Comparison of ENCODE assay signal across 28 cellular contexts in the genomic region with DNA sequence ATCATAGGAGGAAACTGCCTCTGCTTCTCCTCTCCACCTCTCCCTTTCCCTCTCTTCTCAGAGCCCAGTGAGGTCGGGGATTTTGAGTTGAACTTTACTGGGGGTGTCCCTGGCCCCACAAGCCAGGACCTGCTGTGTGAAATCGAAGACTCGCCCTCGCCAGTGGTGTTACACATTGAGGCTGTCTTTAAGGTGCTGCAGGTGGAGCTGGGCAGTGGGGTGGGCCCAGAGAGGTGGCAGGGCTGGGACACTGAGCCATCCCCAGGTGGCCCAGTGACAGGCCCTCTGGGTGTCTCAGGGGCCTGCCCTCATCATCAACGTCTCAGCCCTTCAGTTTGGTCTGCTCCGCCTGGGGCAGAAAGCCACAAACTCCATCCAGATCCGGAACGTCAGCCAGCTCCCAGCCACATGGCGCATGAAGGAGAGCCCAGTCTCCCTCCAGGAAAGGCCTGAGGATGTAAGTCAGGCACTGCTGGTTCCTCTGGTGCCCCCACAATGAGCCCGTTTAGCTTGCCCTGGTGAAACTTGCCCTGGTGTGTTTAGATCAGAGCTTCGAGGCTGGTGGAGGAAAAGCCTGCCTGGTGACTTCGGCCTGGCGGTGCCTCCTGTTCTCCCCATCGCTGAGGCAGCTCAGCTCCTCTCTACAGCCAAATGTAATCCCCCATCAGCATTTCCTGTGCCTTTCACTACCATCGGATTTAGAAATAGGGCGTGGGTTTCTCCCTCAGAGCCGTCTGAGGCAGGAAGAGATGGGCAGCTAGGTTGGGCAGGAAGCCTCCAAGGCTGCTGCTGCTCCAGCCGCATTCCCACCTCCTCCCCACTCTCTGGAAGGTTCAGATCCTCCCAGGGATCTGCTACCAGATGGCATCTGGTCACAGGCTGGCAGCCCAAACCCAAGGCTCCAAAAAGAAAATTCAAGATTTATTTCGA. TPM values are rescaled to one million over a fixed set of nuclear protein-coding genes. Genes with fewer than 3 reads are reported as not detected.
A peak's percentile ranks its signal among the peaks of the same experiment; 100 is the strongest.
DNase-seq lines count a peak whose midpoint lies in the region; ATAC-seq and TF ChIP-seq lines count a peak whose summit lies in the region.
"Had no signal": no experiment of that assay in that cellular context is flagged by ENCODE, and none has a peak within 500 bp of the region (broad histone marks: within the 10 kb centered on the region; RNA-seq: fewer than 3 reads in every experiment).

No MANE protein-coding gene starts in this region.

- H2AFZ ChIP-seq in osteoblast (ENCODE audit: low read length): no peak overlapping the region
- H2AFZ ChIP-seq: GM23248, PC-9 had no signal

- no peak for ATAC-seq in naive thymus-derived CD4-positive, alpha-beta T cell
- no peak for ATAC-seq in stimulated activated effector memory CD8-positive, alpha-beta T cell treated with anti-CD3 and anti-CD28 coated beads, Interleukin-12 subunit alpha, Interleukin-12 subunit beta, amount 100 ng/mL, for 72 hours
- ATAC-seq: Right ventricle myocardium inferior had no signal

- no peak for TF ChIP-seq CTCF in endodermal cell (conservative IDR thresholded peaks at IDR 0.05)
- no peak for TF ChIP-seq CTCF in osteoblast (IDR thresholded peaks at IDR 0.05; ENCODE audit: extremely low read depth, low read depth, low read length)
- TF ChIP-seq CTCF in WERI-Rb-1 (IDR thresholded peaks at IDR 0.05; ENCODE audit: low read depth, low read length): no peak

- H3K9ac ChIP-seq in endodermal cell (ENCODE audit: extremely low read depth, low read length, poor library complexity, severe bottlenecking): no peak overlapping the region
- H3K9ac ChIP-seq: GM23248, KMS-11 had no signal

- WGBS in endodermal cell (ENCODE audit: insufficient coverage in 1 of 2, insufficient read length in 1 of 2), 2 experiments: 95 to 100% methylated on average over 12 to 19 of the region's 19 CpGs

- H3K27me3 Mint-ChIP-seq in activated CD4-positive, alpha-beta T cell treated with anti-CD3 and anti-CD28 coated beads, Interleukin-2, amount 10 ng/mL, durations not matched to agents 7 days and 5 days: no peaks in the 10 kb centered on the region
- H3K27me3 Mint-ChIP-seq in endodermal cell (ENCODE audit: insufficient read depth): peaks cover 6% of the 10 kb centered on the region
- peaks cover 0 to 2% (median 0%) of the 10 kb centered on the region in 5 donors for H3K27me3 Mint-ChIP-seq in naive thymus-derived CD4-positive, alpha-beta T cell

- no peaks in the 10 kb centered on the region for H3K4me1 Mint-ChIP-seq in activated CD4-positive, alpha-beta T cell treated with anti-CD3 and anti-CD28 coated beads, Interleukin-2, amount 10 ng/mL, durations not matched to agents 7 days and 5 days
- peaks cover 25% of the 10 kb centered on the region for H3K4me1 Mint-ChIP-seq in endodermal cell
- no peaks in the 10 kb centered on the region for H3K4me1 Mint-ChIP-seq in naive thymus-derived CD4-positive, alpha-beta T cell
- no peaks in the 10 kb centered on the region for H3K4me1 Mint-ChIP-seq in stimulated activated effector memory CD8-positive, alpha-beta T cell treated with anti-CD3 and anti-CD28 coated beads, Interleukin-12 subunit alpha, Interleukin-12 subunit beta, amount 100 ng/mL, for 72 hours
- H3K4me1 Mint-ChIP-seq: CD8-positive, alpha-beta memory T cell had no signal

- H3K4me3 Mint-ChIP-seq in activated CD4-positive, alpha-beta T cell treated with anti-CD3 and anti-CD28 coated beads, Interleukin-2, amount 10 ng/mL, durations not matched to agents 7 days and 5 days: no peak overlapping the region
- no peak overlapping the region for H3K4me3 Mint-ChIP-seq in endodermal cell
- H3K4me3 Mint-ChIP-seq in naive thymus-derived CD4-positive, alpha-beta T cell: no peak overlapping the region
- no peak overlapping the region for H3K4me3 Mint-ChIP-seq in stimulated activated effector memory CD8-positive, alpha-beta T cell treated with anti-CD3 and anti-CD28 coated beads, Interleukin-12 subunit alpha, Interleukin-12 subunit beta, amount 100 ng/mL, for 72 hours
- H3K4me3 Mint-ChIP-seq: B cell; CD8-positive, alpha-beta memory T cell; IgD-negative memory B cell had no signal

- no peaks in the 10 kb centered on the region for H4K20me1 ChIP-seq in osteoblast (ENCODE audit: insufficient read depth, low read length)

- POLR2A ChIA-PET in activated CD4-positive, alpha-beta T cell treated with anti-CD3 and anti-CD28 coated beads, Interleukin-2, amount 10 ng/mL, durations not matched to agents 7 days and 5 days (lab: Charles Lee): no interaction called here
- POLR2A ChIA-PET in naive thymus-derived CD4-positive, alpha-beta T cell (lab: Charles Lee): no interaction called here

- intact Hi-C loops in naive thymus-derived CD4-positive, alpha-beta T cell (cut with micrococcal nuclease): no loop called here

- no peaks in the 10 kb centered on the region for H3K9me3 ChIP-seq in endodermal cell (ENCODE audit: control insufficient read depth, low read length)
- no peaks in the 10 kb centered on the region for H3K9me3 ChIP-seq in osteoblast (ENCODE audit: low read depth, low read length)
- H3K9me3 ChIP-seq in naive thymus-derived CD4-positive, alpha-beta T cell (ENCODE audit: control insufficient read depth in 2 of 3, low read length in 3 of 3): no peaks in the 10 kb centered on the region
- no peaks in the 10 kb centered on the region for H3K9me3 ChIP-seq in WERI-Rb-1 (ENCODE audit: severe bottlenecking)
- H3K9me3 ChIP-seq: SJCRH30 had no signal

- H3K9me3 Mint-ChIP-seq in activated CD4-positive, alpha-beta T cell treated with anti-CD3 and anti-CD28 coated beads, Interleukin-2, amount 10 ng/mL, durations not matched to agents 7 days and 5 days: no peaks in the 10 kb centered on the region
- H3K9me3 Mint-ChIP-seq in endodermal cell: no peaks in the 10 kb centered on the region
- H3K9me3 Mint-ChIP-seq in naive thymus-derived CD4-positive, alpha-beta T cell: peaks cover 0 to 2% (median 0%) of the 10 kb centered on the region in 11 donors
- H3K9me3 Mint-ChIP-seq in stimulated activated effector memory CD8-positive, alpha-beta T cell treated with anti-CD3 and anti-CD28 coated beads, Interleukin-12 subunit alpha, Interleukin-12 subunit beta, amount 100 ng/mL, for 72 hours: no peaks in the 10 kb centered on the region
- H3K9me3 Mint-ChIP-seq: CD8-positive, alpha-beta memory T cell; IgD-negative memory B cell had no signal

- no peaks in the 10 kb centered on the region for H3K27me3 ChIP-seq in endodermal cell (ENCODE audit: control insufficient read depth, insufficient read depth, low read length, poor library complexity, severe bottlenecking)
- peaks cover 28% of the 10 kb centered on the region for H3K27me3 ChIP-seq in osteoblast (ENCODE audit: insufficient read depth, low read length)
- no peaks in the 10 kb centered on the region for H3K27me3 ChIP-seq in naive thymus-derived CD4-positive, alpha-beta T cell (ENCODE audit: control insufficient read depth in 2 of 2, insufficient read depth in 2 of 2, low read length in 2 of 2)
- no peaks in the 10 kb centered on the region for H3K27me3 ChIP-seq in WERI-Rb-1 (ENCODE audit: insufficient read depth, low read depth, severe bottlenecking)
- H3K27me3 ChIP-seq: SJCRH30 had no signal

- no peak for DNase-seq in activated CD4-positive, alpha-beta T cell treated with anti-CD3 and anti-CD28 coated beads, Interleukin-2, amount 10 ng/mL, durations not matched to agents 7 days and 5 days
- DNase-seq in activated CD4-positive, alpha-beta T cell treated with anti-CD3 and anti-CD28 coated beads, Interleukin-2, amount 50 U/mL, for 1 hour: no peak
- DNase-seq in endodermal cell (peak; percentile 44), osteoblast (ENCODE audit: insufficient read length, low spot score, missing footprints) (peak; percentile 54), D341Med (ENCODE audit: low spot score) (no peak), WERI-Rb-1 (no peak)
- no peak for DNase-seq in naive thymus-derived CD4-positive, alpha-beta T cell
- no peak for DNase-seq in stimulated activated effector memory CD8-positive, alpha-beta T cell treated with anti-CD3 and anti-CD28 coated beads, Interleukin-12 subunit alpha, Interleukin-12 subunit beta, amount 100 ng/mL, for 72 hours (ENCODE audit: low spot score in 2 of 2)
- DNase-seq: CD8-positive, alpha-beta memory T cell; DMS79 treated with DMSO at 0.1 percent for 48 hours; GF-D8; GM23248; HCEC 1CT; MM.1S; NCI-H2029 treated with DMSO at 0.1 percent for 48 hours; NCI-H446 treated with DMSO at 0.1 percent for 48 hours; NCI-H526; NCI-H82; NK-92 treated with Interleukin-12 subunit alpha and Interleukin-12 subunit beta, amount 100 ng/mL, for 24 hours; PC-9; SJCRH30 had no signal

- CTCF ChIA-PET in activated CD4-positive, alpha-beta T cell treated with anti-CD3 and anti-CD28 coated beads, Interleukin-2, amount 10 ng/mL, durations not matched to agents 7 days and 5 days (lab: Charles Lee): interaction anchor here (1.2 to 2.2 kb wide), 3 partner anchors 9 to 19 kb away, joined by 3 to 5 read pairs (median 4); no protein-coding TSS in a partner anchor
- CTCF ChIA-PET in naive thymus-derived CD4-positive, alpha-beta T cell (lab: Charles Lee): no interaction called here

- H3K36me3 ChIP-seq in endodermal cell (ENCODE audit: control insufficient read depth, insufficient read depth, low read length) (no peaks in the 10 kb centered on the region), osteoblast (ENCODE audit: insufficient read depth, low read length) (no peaks in the 10 kb centered on the region), WERI-Rb-1 (no peaks in the 10 kb centered on the region)
- H3K36me3 ChIP-seq in naive thymus-derived CD4-positive, alpha-beta T cell (ENCODE audit: control insufficient read depth in 2 of 3, insufficient read depth in 3 of 3, low read length in 3 of 3): no peaks in the 10 kb centered on the region
- H3K36me3 ChIP-seq: SJCRH30 had no signal

- no peak overlapping the region for H3K27ac ChIP-seq in endodermal cell (ENCODE audit: low read depth, low read length)
- no peak overlapping the region for H3K27ac ChIP-seq in osteoblast (ENCODE audit: low read depth, low read length)
- H3K27ac ChIP-seq in naive thymus-derived CD4-positive, alpha-beta T cell (ENCODE audit: low read depth, low read length): no peak overlapping the region
- no peak overlapping the region for H3K27ac ChIP-seq in WERI-Rb-1
- H3K27ac ChIP-seq: 22Rv1, C4-2B, GM23248, KMS-11, PC-9, SJCRH30 had no signal

- H3K4me1 ChIP-seq in endodermal cell (ENCODE audit: control insufficient read depth, insufficient read depth, low read length) (peaks cover 7% of the 10 kb centered on the region), osteoblast (ENCODE audit: insufficient read depth, low read length) (no peaks in the 10 kb centered on the region)
- H3K4me1 ChIP-seq in naive thymus-derived CD4-positive, alpha-beta T cell (ENCODE audit: control insufficient read depth in 2 of 2, insufficient read depth in 2 of 2, low read length in 2 of 2): no peaks in the 10 kb centered on the region
- H3K4me1 ChIP-seq: SJCRH30 had no signal

- H3K36me3 Mint-ChIP-seq in activated CD4-positive, alpha-beta T cell treated with anti-CD3 and anti-CD28 coated beads, Interleukin-2, amount 10 ng/mL, durations not matched to agents 7 days and 5 days (ENCODE audit: low read depth): no peaks in the 10 kb centered on the region
- H3K36me3 Mint-ChIP-seq in endodermal cell (ENCODE audit: low read depth): no peaks in the 10 kb centered on the region
- H3K36me3 Mint-ChIP-seq in naive thymus-derived CD4-positive, alpha-beta T cell: no peaks in the 10 kb centered on the region
- H3K36me3 Mint-ChIP-seq in stimulated activated effector memory CD8-positive, alpha-beta T cell treated with anti-CD3 and anti-CD28 coated beads, Interleukin-12 subunit alpha, Interleukin-12 subunit beta, amount 100 ng/mL, for 72 hours: no peaks in the 10 kb centered on the region
- H3K36me3 Mint-ChIP-seq: CD8-positive, alpha-beta memory T cell had no signal

- no peak overlapping the region for H3K4me3 ChIP-seq in endodermal cell (ENCODE audit: low read length)
- no peak overlapping the region for H3K4me3 ChIP-seq in osteoblast (ENCODE audit: insufficient read depth, low read length)
- no peak overlapping the region for H3K4me3 ChIP-seq in naive thymus-derived CD4-positive, alpha-beta T cell (ENCODE audit: low read length)
- H3K4me3 ChIP-seq in WERI-Rb-1 (ENCODE audit: low read depth, low read length): no peak overlapping the region
- H3K4me3 ChIP-seq: GM23248, PC-9, SJCRH30 had no signal

- H3K4me2 ChIP-seq in osteoblast (ENCODE audit: insufficient read depth, low read length): no peak overlapping the region
- H3K4me2 ChIP-seq: KMS-11, PC-9 had no signal

- no peaks in the 10 kb centered on the region for H3K79me2 ChIP-seq in osteoblast (ENCODE audit: insufficient read depth, low read length)

- H3K27ac Mint-ChIP-seq in activated CD4-positive, alpha-beta T cell treated with anti-CD3 and anti-CD28 coated beads, Interleukin-2, amount 10 ng/mL, durations not matched to agents 7 days and 5 days: peak overlapping the region; percentile 37
- no peak overlapping the region for H3K27ac Mint-ChIP-seq in endodermal cell
- no peak overlapping the region for H3K27ac Mint-ChIP-seq in naive thymus-derived CD4-positive, alpha-beta T cell
- H3K27ac Mint-ChIP-seq in stimulated activated effector memory CD8-positive, alpha-beta T cell treated with anti-CD3 and anti-CD28 coated beads, Interleukin-12 subunit alpha, Interleukin-12 subunit beta, amount 100 ng/mL, for 72 hours: no peak overlapping the region
- H3K27ac Mint-ChIP-seq: B cell, IgD-negative memory B cell had no signal

RNA-seq across cellular contexts. Expression of gene ACAA1, which starts 39.2 kb away (rescaled TPM):
- 100 to 1,000 TPM in 1 of 2 experiments, 10 to 100 TPM in 1; 93.8 to 114 TPM for total RNA-seq in activated CD4-positive, alpha-beta T cell treated with anti-CD3 and anti-CD28 coated beads, Interleukin-2, amount 10 ng/mL, durations not matched to agents 7 days and 5 days
- 10 to 100 TPM; 40.1 to 43.7 TPM for total RNA-seq in endodermal cell
- polyA plus RNA-seq in endodermal cell (2013, experiment 1 of 2): 26.1 TPM
- 20.7 TPM for polyA plus RNA-seq in endodermal cell (2013, experiment 2 of 2)
- total RNA-seq in osteoblast: 17.4 and 20.0 TPM in 2 replicates
- 100 to 1,000 TPM in 1 of 5 experiments, 10 to 100 TPM in 4; 88.1 to 129 (median 91.0) TPM for total RNA-seq in naive thymus-derived CD4-positive, alpha-beta T cell
- polyA plus RNA-seq in naive thymus-derived CD4-positive, alpha-beta T cell: 10 to 100 TPM; 64.4 to 65.9 TPM

RNA-seq across cellular contexts. Expression of gene MYD88, which starts 40.8 kb away (rescaled TPM):
- 10 to 100 TPM; 74.1 to 91.1 TPM for total RNA-seq in activated CD4-positive, alpha-beta T cell treated with anti-CD3 and anti-CD28 coated beads, Interleukin-2, amount 10 ng/mL, durations not matched to agents 7 days and 5 days
- total RNA-seq in endodermal cell (10 to 100 TPM; 16.2 to 18.8 TPM), osteoblast (8.7 and 10.3 TPM in 2 replicates)
- 21.5 TPM for polyA plus RNA-seq in endodermal cell (2013, experiment 1 of 2)
- 22.1 TPM for polyA plus RNA-seq in endodermal cell (2013, experiment 2 of 2)
- total RNA-seq in naive thymus-derived CD4-positive, alpha-beta T cell: 100 to 1,000 TPM in 1 of 5 experiments, 10 to 100 TPM in 4; 35.2 to 108 (median 41.6) TPM
- polyA plus RNA-seq in naive thymus-derived CD4-positive, alpha-beta T cell: 10 to 100 TPM; 52.8 to 75.4 TPM

RNA-seq across cellular contexts. Expression of gene DLEC1, which starts 58.7 kb away (rescaled TPM):
- 1 to 10 TPM; 1.4 to 2.3 TPM for total RNA-seq in activated CD4-positive, alpha-beta T cell treated with anti-CD3 and anti-CD28 coated beads, Interleukin-2, amount 10 ng/mL, durations not matched to agents 7 days and 5 days
- total RNA-seq in endodermal cell: 1 to 10 TPM; 3.9 to 6.0 TPM
- polyA plus RNA-seq in endodermal cell (2013, experiment 1 of 2): 1.5 TPM
- 0.83 TPM for polyA plus RNA-seq in endodermal cell (2013, experiment 2 of 2)
- under 0.01 and 0.29 TPM in 2 replicates for total RNA-seq in osteoblast
- 1 to 10 TPM; 1.5 to 9.4 (median 7.5) TPM for total RNA-seq in naive thymus-derived CD4-positive, alpha-beta T cell
- under 1 TPM; 0.41 to 0.73 TPM for polyA plus RNA-seq in naive thymus-derived CD4-positive, alpha-beta T cell
- total RNA-seq: GM23248, RPMI7951, SJCRH30 had no signal

Comparison
In these comparisons a context has a peak if more than half of its experiments do, and no peak if none do; other contexts are left out.
1. DNase-seq: peak in endodermal cell (single experiment) and osteoblast (single experiment); none in activated CD4-positive, alpha-beta T cell treated with anti-CD3 and anti-CD28 coated beads, Interleukin-2, amount 10 ng/mL, durations not matched to agents 7 days and 5 days (single experiment), activated CD4-positive, alpha-beta T cell treated with anti-CD3 and anti-CD28 coated beads, Interleukin-2, amount 50 U/mL, for 1 hour (single experiment), D341Med (single experiment), naive thymus-derived CD4-positive, alpha-beta T cell (0 of 9), stimulated activated effector memory CD8-positive, alpha-beta T cell treated with anti-CD3 and anti-CD28 coated beads, Interleukin-12 subunit alpha, Interleukin-12 subunit beta, amount 100 ng/mL, for 72 hours (0 of 2) and WERI-Rb-1 (single experiment).